24 cellular contexts compared by ENCODE assay signal in genomic region chr20:62991196-62991807, GRCh38. TPM values are rescaled to one million over a fixed set of nuclear protein-coding genes. Genes with fewer than 3 reads are reported as not detected.
DNase-seq lines count a peak whose midpoint lies in the region; ATAC-seq, FAIRE-seq and TF ChIP-seq lines count a peak whose summit lies in the region.
"Had no signal": no experiment of that assay in that cellular context is flagged by ENCODE, and none has a peak within 500 bp of the region (broad histone marks: within the 10 kb centered on the region; RNA-seq: fewer than 3 reads in every experiment).

No MANE protein-coding gene starts in this region.

- H3K4me3 ChIP-seq in HepG2 (replicated peaks in 1 of 3; ENCODE audit: insufficient read depth in 1 of 3, low read depth in 2 of 3, low read length in 3 of 3) (no peak overlapping the region), right lobe of liver (no peak overlapping the region), GM23338 (no peak overlapping the region), RWPE2 (ENCODE audit: severe bottlenecking) (no peak overlapping the region), H1 (ENCODE audit: extremely low read depth in 1 of 4, insufficient read depth in 2 of 4, low read depth in 3 of 4, low read length in 4 of 4) (no peak overlapping the region), left lung (no peak overlapping the region)
- H3K4me3 ChIP-seq: HAP-1 had no signal

- H3K27me3 Mint-ChIP-seq in GM23338 (ENCODE audit: insufficient read depth, low read depth, poor library complexity) = peaks cover 20% of the 10 kb centered on the region

- no peak overlapping the region for H4K5ac ChIP-seq in H1 (ENCODE audit: insufficient read length, low read depth, low read length)

- H3F3A ChIP-seq in GM23338 (replicated peaks; ENCODE audit: low read depth) = 0 out of 2 replicates have a peak, but pooled peaks cover 15% of the 10 kb centered on the region

- TF ChIP-seq RAD21 in HepG2 (CRISPR knock-in tag; IDR thresholded peaks at IDR 0.05) (no peak), H1 (IDR thresholded peaks at IDR 0.05 in 1 of 2, conservative IDR thresholded peaks at IDR 0.05 in 1 of 2; ENCODE audit: low read depth in 2 of 2, low read length in 2 of 2) (no peak)

- ATAC-seq in HepG2 (peak; percentile 24), right lobe of liver (no peak), GM23338 (no peak), RWPE2 (ENCODE audit: low read depth) (peak; percentile 15; the same call in 1 of the 3 replicates), left lung (no peak), GM19395 (IDR thresholded peaks at IDR 0.05; ENCODE audit: unreplicated experiment) (no peak)

- no peak overlapping the region for H3K23ac ChIP-seq in H1 (ENCODE audit: insufficient read length)

- H2BK15ac ChIP-seq in H1 (ENCODE audit: low read length) = peak overlapping the region; percentile 61; the same call in 1 of the 2 replicates

- TF ChIP-seq POLR2A in HepG2 (IDR thresholded peaks at IDR 0.05; ENCODE audit: insufficient read depth in 1 of 2, low read depth in 2 of 2, low read length in 2 of 2) = no peak
- no peak for TF ChIP-seq POLR2A in right lobe of liver (IDR thresholded peaks at IDR 0.05)
- TF ChIP-seq POLR2A in H1 (IDR thresholded peaks at IDR 0.05; ENCODE audit: control extremely low read depth in 1 of 2, low read depth in 2 of 2, low read length in 2 of 2) = no peak

- H3K27me3 ChIP-seq in HepG2 (ENCODE audit: control insufficient read depth in 1 of 2, insufficient read depth in 2 of 2, low read length in 2 of 2) = peaks cover 51 to 87% of the 10 kb centered on the region in 2 experiments
- H3K27me3 ChIP-seq in right lobe of liver = no peaks in the 10 kb centered on the region
- H3K27me3 ChIP-seq in GM23338 (ENCODE audit: insufficient read depth) = no peaks in the 10 kb centered on the region
- peaks cover 72% of the 10 kb centered on the region for H3K27me3 ChIP-seq in RWPE2 (ENCODE audit: insufficient read depth, poor library complexity, severe bottlenecking)
- peaks cover 0 to 3% (median 0%) of the 10 kb centered on the region in 4 experiments; a peak in 3 of 7 replicates for H3K27me3 ChIP-seq in H1 (replicated peaks in 1 of 4; ENCODE audit: control insufficient read depth in 3 of 4, extremely low read depth in 1 of 4, insufficient read depth in 3 of 4, low read length in 3 of 4)
- peaks cover 0 to 87% of the 10 kb centered on the region in 2 donors for H3K27me3 ChIP-seq in left lung

- in situ Hi-C loops in HepG2 (cut with HindIII; ENCODE audit: extremely low pct_ligation_motif_present, low pct_unique_long_range_greater_than_20kb) = no loop called here

- 0 out of 2 replicates have a peak overlapping the region, but pooled peaks have one; percentile 39 for H2BK12ac ChIP-seq in H1 (ENCODE audit: low read depth, low read length)

- intact Hi-C loops in HepG2 (cut with micrococcal nuclease; ENCODE audit: unreplicated experiment) = no loop called here
- intact Hi-C loops in right lobe of liver (cut with DNase I) = no loop called here
- intact Hi-C loops in left lung (cut with DNase I) = no loop called here

- H3K36me3 Mint-ChIP-seq in GM23338 (ENCODE audit: low read depth) = no peaks in the 10 kb centered on the region

- H2AK5ac ChIP-seq in H1 (ENCODE audit: low read depth, low read length) = no peak overlapping the region

- no peak overlapping the region for H2BK120ac ChIP-seq in H1 (replicated peaks; ENCODE audit: low read depth, low read length)

- POLR2A ChIA-PET in HepG2 (lab: Yijun Ruan, JAX) = no interaction called here
- POLR2A ChIA-PET in H1 (lab: Charles Lee; ENCODE audit: partially characterized antibody) = interaction anchor here (1.2 kb wide), 1 partner anchor 23 kb away, joined by 3 read pairs; no protein-coding TSS in a partner anchor

- H3K79me1 ChIP-seq in H1 (ENCODE audit: low read depth, low read length) = no peaks in the 10 kb centered on the region; the same call in 1 of the 2 replicates

- H3K79me2 ChIP-seq in HepG2 (ENCODE audit: insufficient read depth, low read length) (no peaks in the 10 kb centered on the region), GM23338 (replicated peaks; ENCODE audit: insufficient read depth) (no peaks in the 10 kb centered on the region), H1 (ENCODE audit: control insufficient read depth in 1 of 2, insufficient read depth in 2 of 2, low read length in 2 of 2) (no peaks in the 10 kb centered on the region)

- H3K27ac ChIP-seq in HepG2 (ENCODE audit: extremely low read length, insufficient read depth, low read length) = no peak overlapping the region
- no peak overlapping the region for H3K27ac ChIP-seq in right lobe of liver
- H3K27ac ChIP-seq in GM23338 (ENCODE audit: low read depth) = no peak overlapping the region
- no peak overlapping the region for H3K27ac ChIP-seq in RWPE2 (ENCODE audit: poor library complexity, severe bottlenecking)
- no peak overlapping the region for H3K27ac ChIP-seq in H1 (ENCODE audit: low read depth, low read length)
- H3K27ac ChIP-seq in left lung = no peak overlapping the region
- H3K27ac ChIP-seq: HL-60 had no signal

- DNase-seq in HepG2 (ENCODE audit: low spot score) = no peak
- DNase-seq in right lobe of liver = no peak
- DNase-seq in GM23338 (ENCODE audit: low spot score) = no peak
- DNase-seq in RWPE2 (ENCODE audit: low spot score) = no peak
- DNase-seq in H1 (ENCODE audit: low read depth in 1 of 2, low spot score in 2 of 2) = no peak
- DNase-seq in left lung = no peak
- no peak for DNase-seq in HK-2 (ENCODE audit: unreplicated experiment)
- DNase-seq: AML-193; C1 segment of cervical spinal cord; Calu3; CD4-positive, alpha-beta T cell; DMS 273 treated with DMSO at 0.1 percent for 48 hours; DMS79 treated with DMSO at 0.1 percent for 48 hours; EL; GOT3; HFFc6; IMR-90; KG1 had no signal

- H3K4me1 ChIP-seq in HepG2 (ENCODE audit: insufficient read depth, low read length) (no peaks in the 10 kb centered on the region), right lobe of liver (no peaks in the 10 kb centered on the region), GM23338 (ENCODE audit: insufficient read depth) (peaks cover 16% of the 10 kb centered on the region), RWPE2 (ENCODE audit: insufficient read depth, poor library complexity, severe bottlenecking) (no peaks in the 10 kb centered on the region), H1 (replicated peaks in 1 of 4; ENCODE audit: control insufficient read depth in 3 of 4, insufficient read depth in 4 of 4, low read length in 3 of 4) (peaks cover 0 to 12% (median 7%) of the 10 kb centered on the region in 4 experiments; a peak in 5 of 7 replicates), left lung (no peaks in the 10 kb centered on the region)
- H3K4me1 ChIP-seq: HAP-1 had no signal

- no TSS peak for BruUV-seq in HepG2 (replicated peaks; lab: Mats Ljungman, UMichigan)

- H3K36me3 ChIP-seq in HepG2 (replicated peaks in 1 of 2; ENCODE audit: control insufficient read depth in 1 of 2, insufficient read depth in 2 of 2, low read length in 2 of 2) (no peaks in the 10 kb centered on the region), right lobe of liver (no peaks in the 10 kb centered on the region), GM23338 (ENCODE audit: insufficient read depth) (no peaks in the 10 kb centered on the region), RWPE2 (ENCODE audit: low read depth) (no peaks in the 10 kb centered on the region), H1 (ENCODE audit: control insufficient read depth in 2 of 4, insufficient read depth in 4 of 4, low read length in 3 of 4) (no peaks in the 10 kb centered on the region), left lung (no peaks in the 10 kb centered on the region)
- H3K36me3 ChIP-seq: HAP-1 had no signal

- H2AFZ ChIP-seq in HepG2 (ENCODE audit: low read length) = no peak overlapping the region
- H2AFZ ChIP-seq in GM23338 = peak overlapping the region; percentile 18; the same call in 1 of the 2 replicates
- H2AFZ ChIP-seq in H1 (ENCODE audit: low read length) = no peak overlapping the region

- H3K23me2 ChIP-seq in H1 (ENCODE audit: low read depth, low read length) = no peaks in the 10 kb centered on the region

- CTCF ChIA-PET in HepG2 (lab: Yijun Ruan, JAX; ENCODE audit: low intra/inter-chr PET ratio, low total read pairs) = no interaction called here
- CTCF ChIA-PET in H1 (lab: Charles Lee; ENCODE audit: partially characterized antibody) = interaction anchor here (1.0 to 2.3 kb wide), 4 partner anchors 11 to 33 kb away, joined by 4 to 10 read pairs (median 6); no protein-coding TSS in a partner anchor

- H3K27ac Mint-ChIP-seq in GM23338 = no peak overlapping the region
- H3K27ac Mint-ChIP-seq: CD4-positive, alpha-beta T cell; HFFc6 had no signal

- no peaks in the 10 kb centered on the region for H3K9me2 ChIP-seq in GM23338 (ENCODE audit: insufficient read depth)

- H4K91ac ChIP-seq in H1 (replicated peaks; ENCODE audit: insufficient read length, low read length) = no peak overlapping the region

- H2BK5ac ChIP-seq in H1 (ENCODE audit: low read depth, low read length) = no peak overlapping the region

- 6% methylated on average over 13 of the region's 13 CpGs for WGBS in HepG2 (ENCODE audit: low lambda C conversion rate)
- WGBS in right lobe of liver (ENCODE audit: insufficient coverage, low coverage, low lambda C conversion rate, missing lambda C conversion rate) = 39% methylated on average over 8 of the region's 13 CpGs
- 86% methylated on average over 13 of the region's 13 CpGs; no CpG with 5 or more reads in 1 of the 2 experiments for WGBS in H1 (ENCODE audit: extremely low coverage in 1 of 2, insufficient coverage in 1 of 2, insufficient read length in 1 of 2, insufficient replicate concordance in 2 of 2, low coverage in 1 of 2, low lambda C conversion rate in 2 of 2, missing lambda C conversion rate in 1 of 2), 2 experiments

- peaks cover 22% of the 10 kb centered on the region for H3K4me1 Mint-ChIP-seq in GM23338

- H3K9ac ChIP-seq in HepG2 (ENCODE audit: insufficient read depth, low read depth, low read length) (no peak overlapping the region), H1 (replicated peaks in 1 of 4; ENCODE audit: extremely low read depth in 1 of 4, low read depth in 3 of 4, low read length in 3 of 4) (no peak overlapping the region)

- H4K8ac ChIP-seq in H1 (ENCODE audit: extremely low read depth, insufficient read depth, low read length) = no peak overlapping the region

- no peak overlapping the region for H3K14ac ChIP-seq in H1 (ENCODE audit: insufficient read length)

- no peak overlapping the region for H3K4ac ChIP-seq in H1 (replicated peaks; ENCODE audit: insufficient read length, low read depth, low read length)

- H3K4me3 Mint-ChIP-seq in GM23338 = no peak overlapping the region
- H3K4me3 Mint-ChIP-seq: CD4-positive, alpha-beta T cell; HFFc6 had no signal

- FAIRE-seq in HepG2 (lab: Jason Lieb, UNC) (no peak), H1 (lab: Jason Lieb, UNC) (no peak)
- FAIRE-seq: G401.6, GM12891 had no signal

- no peaks in the 10 kb centered on the region for H3K9me3 Mint-ChIP-seq in GM23338
- H3K9me3 Mint-ChIP-seq: CD4-positive, alpha-beta T cell; HFFc6 had no signal

- H4K20me1 ChIP-seq in HepG2 (ENCODE audit: insufficient read depth, low read length) (peaks cover 3% of the 10 kb centered on the region; the same call in 1 of the 2 replicates), GM23338 (replicated peaks; ENCODE audit: insufficient read depth) (no peaks in the 10 kb centered on the region), H1 (replicated peaks in 1 of 2; ENCODE audit: control insufficient read depth in 1 of 2, insufficient read depth in 2 of 2, low read length in 2 of 2) (peaks cover 0 to 1% of the 10 kb centered on the region in 2 experiments)

- TF ChIP-seq CTCF in HepG2 (CRISPR knock-in tag; IDR thresholded peaks at IDR 0.05) (no peak), right lobe of liver (IDR thresholded peaks at IDR 0.05) (no peak), GM23338 (conservative IDR thresholded peaks at IDR 0.05; ENCODE audit: low read depth in 2 of 2) (no peak), RWPE2 (IDR thresholded peaks at IDR 0.05; ENCODE audit: poor library complexity, severe bottlenecking) (no peak), H1 (IDR thresholded peaks at IDR 0.05; ENCODE audit: control extremely low read depth in 1 of 3, insufficient read depth in 1 of 3, low read depth in 1 of 3, low read length in 3 of 3) (no peak), left lung (IDR thresholded peaks at IDR 0.05) (no peak)

- no peak overlapping the region for H2BK20ac ChIP-seq in H1 (ENCODE audit: low read length)

- H3K18ac ChIP-seq in H1 (ENCODE audit: extremely low read depth, low read length) = no peak overlapping the region

- TF ChIP-seq EP300 in HepG2 (IDR thresholded peaks at IDR 0.05; ENCODE audit: low read depth in 2 of 2, low read length in 2 of 2) (no peak), HepG2 (CRISPR knock-in tag; IDR thresholded peaks at IDR 0.05; ENCODE audit: borderline replicate concordance) (no peak), H1 (IDR thresholded peaks at IDR 0.05; ENCODE audit: borderline replicate concordance in 1 of 2, low read depth in 2 of 2, low read length in 2 of 2) (no peak)

- no peak overlapping the region for H3K4me2 ChIP-seq in HepG2 (ENCODE audit: low read depth, low read length)
- no peak overlapping the region for H3K4me2 ChIP-seq in GM23338
- H3K4me2 ChIP-seq in H1 (ENCODE audit: insufficient read depth in 1 of 2, low read depth in 2 of 2, low read length in 2 of 2) = no peak overlapping the region

- H3K9me3 ChIP-seq in HepG2 (ENCODE audit: low read length) (no peaks in the 10 kb centered on the region), right lobe of liver (no peaks in the 10 kb centered on the region), RWPE2 (ENCODE audit: severe bottlenecking) (no peaks in the 10 kb centered on the region), H1 (ENCODE audit: insufficient read depth in 2 of 2, low read depth in 1 of 2, low read length in 1 of 2) (no peaks in the 10 kb centered on the region), left lung (no peaks in the 10 kb centered on the region)
- H3K9me3 ChIP-seq: HAP-1 had no signal

- H3K56ac ChIP-seq in H1 (replicated peaks; ENCODE audit: insufficient read length, low read depth, low read length) = no peak overlapping the region

RNA-seq across cellular contexts. Expression of gene BHLHE23, which starts 15.5 kb away (rescaled TPM):
- not detected in 2 replicates for total RNA-seq in HepG2 (2016; rRNA removed; fragmentation: Illumina TruSeq; extraction: Trizol)
- not detected in 2 replicates for total RNA-seq in HepG2 (2016; cell fraction: cytosol; rRNA removed; fragmentation: Illumina TruSeq; extraction: Trizol; ENCODE audit: low read depth)
- total RNA-seq in HepG2 (2016; cell fraction: insoluble cytoplasmic fraction; rRNA removed; fragmentation: Illumina TruSeq; extraction: Trizol) = not detected in 2 replicates
- not detected in 2 replicates for total RNA-seq in HepG2 (2016; cell fraction: membrane; rRNA removed; fragmentation: Illumina TruSeq; extraction: Trizol)
- total RNA-seq in HepG2 (2016; cell fraction: nucleus; rRNA removed; fragmentation: Illumina TruSeq; extraction: Trizol) = not detected in 2 replicates
- not detected in 2 replicates for polyA plus RNA-seq in HepG2 (2011; rRNA removed)
- polyA plus RNA-seq in HepG2 (2011; cell fraction: cytosol; rRNA removed) = not detected in 2 replicates
- not detected in 2 replicates for polyA plus RNA-seq in HepG2 (2011; cell fraction: nucleus; rRNA removed)
- polyA plus RNA-seq in HepG2 (2012) = not detected in 2 replicates
- not detected in 2 replicates for polyA plus RNA-seq in HepG2 (2016; cell fraction: cytosol; fragmentation: Illumina TruSeq; extraction: Trizol; ENCODE audit: low read depth)
- not detected in 2 replicates for polyA plus RNA-seq in HepG2 (2016; cell fraction: insoluble cytoplasmic fraction; fragmentation: Illumina TruSeq; extraction: Trizol; ENCODE audit: low read depth)
- polyA plus RNA-seq in HepG2 (2016; cell fraction: membrane; fragmentation: Illumina TruSeq; extraction: Trizol; ENCODE audit: low read depth) = not detected in 2 replicates
- not detected in 2 replicates for polyA plus RNA-seq in HepG2 (2016; cell fraction: nucleus; fragmentation: Illumina TruSeq; extraction: Trizol; ENCODE audit: insufficient read depth, low read depth)
- not detected in 2 replicates for polyA minus RNA-seq in HepG2 (2011; rRNA and poly(A)+ RNA removed; ENCODE audit: low replicate concordance)
- polyA minus RNA-seq in HepG2 (2011; cell fraction: cytosol; rRNA and poly(A)+ RNA removed) = not detected in 2 replicates
- not detected in 2 replicates for polyA minus RNA-seq in HepG2 (2011; cell fraction: nucleus; rRNA and poly(A)+ RNA removed)
- not detected for total RNA-seq in right lobe of liver
- total RNA-seq in GM23338 (2014; rRNA removed; shearing (Covaris generic)) = 5.0 and 6.6 TPM in 2 replicates
- polyA plus RNA-seq in GM23338 (2016; fragmentation: Nextera tagmentation; extraction: Ambion mirVana) = 0.52 TPM in 2 replicates
- 0.38 and 0.47 TPM in 2 replicates for total RNA-seq in H1 (2021; fragmentation: NEBNext Ultra II Directional; extraction: Animal tissue kit (Norgen Biotek cat#: 25700))
- 0.36 TPM in 1 of 2 replicates, not detected in the other for polyA plus RNA-seq in H1 (2011; rRNA removed)
- polyA plus RNA-seq in H1 (2011; cell fraction: cytosol; rRNA removed) = 0.14 TPM
- 0.13 TPM for polyA plus RNA-seq in H1 (2011; cell fraction: nucleus; rRNA removed)
- not detected in 4 replicates for polyA plus RNA-seq in H1 (2012, experiment 1 of 2)
- not detected for polyA plus RNA-seq in H1 (2012, experiment 2 of 2)
- polyA plus RNA-seq in H1 (2013, experiment 1 of 2) = 0.04 TPM
- polyA plus RNA-seq in H1 (2013, experiment 2 of 2) = 0.09 TPM
- not detected in 2 replicates for polyA minus RNA-seq in H1 (2011; rRNA and poly(A)+ RNA removed)
- 1.0 TPM for polyA minus RNA-seq in H1 (2011; cell fraction: cytosol; rRNA and poly(A)+ RNA removed)
- polyA minus RNA-seq in H1 (2011; cell fraction: nucleus; rRNA and poly(A)+ RNA removed) = 0.80 TPM
- total RNA-seq in left lung = not detected
- total RNA-seq: A673; Calu3; CD4-positive, alpha-beta T cell; HFFc6; IMR-90 had no signal
- polyA plus RNA-seq: IMR-90 had no signal

RNA-seq across cellular contexts. Expression of gene SLC17A9, which starts 38.8 kb away (rescaled TPM):
- total RNA-seq in HepG2 (2016; rRNA removed; fragmentation: Illumina TruSeq; extraction: Trizol) (33.6 and 110 TPM in 2 replicates), right lobe of liver (10 to 100 TPM; 29.8 to 99.4 (median 54.1) TPM), left lung (10 to 100 TPM; 16.1 to 18.1 TPM)
- total RNA-seq in HepG2 (2016; cell fraction: cytosol; rRNA removed; fragmentation: Illumina TruSeq; extraction: Trizol; ENCODE audit: low read depth) = 27.1 and 27.6 TPM in 2 replicates
- total RNA-seq in HepG2 (2016; cell fraction: insoluble cytoplasmic fraction; rRNA removed; fragmentation: Illumina TruSeq; extraction: Trizol) = 25.3 and 116 TPM in 2 replicates
- total RNA-seq in HepG2 (2016; cell fraction: membrane; rRNA removed; fragmentation: Illumina TruSeq; extraction: Trizol) = 36.6 and 38.0 TPM in 2 replicates
- total RNA-seq in HepG2 (2016; cell fraction: nucleus; rRNA removed; fragmentation: Illumina TruSeq; extraction: Trizol) = 145 and 168 TPM in 2 replicates
- polyA plus RNA-seq in HepG2 (2011; rRNA removed) (191 and 280 TPM in 2 replicates), GM23338 (2016; fragmentation: Nextera tagmentation; extraction: Ambion mirVana) (36.1 and 39.3 TPM in 2 replicates), H1 (2011; rRNA removed) (23.5 and 39.6 TPM in 2 replicates)
- 57.2 and 94.5 TPM in 2 replicates for polyA plus RNA-seq in HepG2 (2011; cell fraction: cytosol; rRNA removed)
- polyA plus RNA-seq in HepG2 (2011; cell fraction: nucleus; rRNA removed) = 3,698 and 4,960 TPM in 2 replicates
- polyA plus RNA-seq in HepG2 (2012) = 173 and 220 TPM in 2 replicates
- polyA plus RNA-seq in HepG2 (2016; cell fraction: cytosol; fragmentation: Illumina TruSeq; extraction: Trizol; ENCODE audit: low read depth) = 16.5 and 18.1 TPM in 2 replicates
- polyA plus RNA-seq in HepG2 (2016; cell fraction: insoluble cytoplasmic fraction; fragmentation: Illumina TruSeq; extraction: Trizol; ENCODE audit: low read depth) = 36.5 and 42.6 TPM in 2 replicates
- 30.7 and 32.6 TPM in 2 replicates for polyA plus RNA-seq in HepG2 (2016; cell fraction: membrane; fragmentation: Illumina TruSeq; extraction: Trizol; ENCODE audit: low read depth)
- 553 and 603 TPM in 2 replicates for polyA plus RNA-seq in HepG2 (2016; cell fraction: nucleus; fragmentation: Illumina TruSeq; extraction: Trizol; ENCODE audit: insufficient read depth, low read depth)
- 0.07 and 195 TPM in 2 replicates for polyA minus RNA-seq in HepG2 (2011; rRNA and poly(A)+ RNA removed; ENCODE audit: low replicate concordance)
- 33.4 and 43.3 TPM in 2 replicates for polyA minus RNA-seq in HepG2 (2011; cell fraction: cytosol; rRNA and poly(A)+ RNA removed)
- 176 and 196 TPM in 2 replicates for polyA minus RNA-seq in HepG2 (2011; cell fraction: nucleus; rRNA and poly(A)+ RNA removed)
- 24.2 and 32.0 TPM in 2 replicates for total RNA-seq in GM23338 (2014; rRNA removed; shearing (Covaris generic))
- 31.1 and 35.2 TPM in 2 replicates for total RNA-seq in H1 (2021; fragmentation: NEBNext Ultra II Directional; extraction: Animal tissue kit (Norgen Biotek cat#: 25700))
- polyA plus RNA-seq in H1 (2011; cell fraction: cytosol; rRNA removed) = 26.0 TPM
- 178 TPM for polyA plus RNA-seq in H1 (2011; cell fraction: nucleus; rRNA removed)
- 15.9 to 29.2 TPM (median 25.3 TPM) in 4 replicates for polyA plus RNA-seq in H1 (2012, experiment 1 of 2)
- 17.4 TPM for polyA plus RNA-seq in H1 (2012, experiment 2 of 2)
- 44.3 TPM for polyA plus RNA-seq in H1 (2013, experiment 1 of 2)
- 44.7 TPM for polyA plus RNA-seq in H1 (2013, experiment 2 of 2)
- polyA minus RNA-seq in H1 (2011; rRNA and poly(A)+ RNA removed) = 6.0 and 6.5 TPM in 2 replicates
- 10.4 TPM for polyA minus RNA-seq in H1 (2011; cell fraction: cytosol; rRNA and poly(A)+ RNA removed)
- polyA minus RNA-seq in H1 (2011; cell fraction: nucleus; rRNA and poly(A)+ RNA removed) = 14.7 TPM

RNA-seq across cellular contexts. Expression of gene GID8, which starts 53.4 kb away (rescaled TPM):
- 59.8 and 74.4 TPM in 2 replicates for total RNA-seq in HepG2 (2016; rRNA removed; fragmentation: Illumina TruSeq; extraction: Trizol)
- 17.8 and 18.7 TPM in 2 replicates for total RNA-seq in HepG2 (2016; cell fraction: cytosol; rRNA removed; fragmentation: Illumina TruSeq; extraction: Trizol; ENCODE audit: low read depth)
- 60.3 and 68.0 TPM in 2 replicates for total RNA-seq in HepG2 (2016; cell fraction: insoluble cytoplasmic fraction; rRNA removed; fragmentation: Illumina TruSeq; extraction: Trizol)
- 45.9 and 46.6 TPM in 2 replicates for total RNA-seq in HepG2 (2016; cell fraction: membrane; rRNA removed; fragmentation: Illumina TruSeq; extraction: Trizol)
- 35.6 and 42.8 TPM in 2 replicates for total RNA-seq in HepG2 (2016; cell fraction: nucleus; rRNA removed; fragmentation: Illumina TruSeq; extraction: Trizol)
- polyA plus RNA-seq in HepG2 (2011; rRNA removed) = 39.0 and 39.6 TPM in 2 replicates
- polyA plus RNA-seq in HepG2 (2011; cell fraction: cytosol; rRNA removed) = 39.6 and 40.7 TPM in 2 replicates
- 23.9 and 26.9 TPM in 2 replicates for polyA plus RNA-seq in HepG2 (2011; cell fraction: nucleus; rRNA removed)
- 36.8 and 46.0 TPM in 2 replicates for polyA plus RNA-seq in HepG2 (2012)
- polyA plus RNA-seq in HepG2 (2016; cell fraction: cytosol; fragmentation: Illumina TruSeq; extraction: Trizol; ENCODE audit: low read depth) = 14.5 and 16.6 TPM in 2 replicates
- 66.0 and 70.4 TPM in 2 replicates for polyA plus RNA-seq in HepG2 (2016; cell fraction: insoluble cytoplasmic fraction; fragmentation: Illumina TruSeq; extraction: Trizol; ENCODE audit: low read depth)
- polyA plus RNA-seq in HepG2 (2016; cell fraction: membrane; fragmentation: Illumina TruSeq; extraction: Trizol; ENCODE audit: low read depth) = 31.6 and 32.0 TPM in 2 replicates
- 58.8 and 62.9 TPM in 2 replicates for polyA plus RNA-seq in HepG2 (2016; cell fraction: nucleus; fragmentation: Illumina TruSeq; extraction: Trizol; ENCODE audit: insufficient read depth, low read depth)
- polyA minus RNA-seq in HepG2 (2011; rRNA and poly(A)+ RNA removed; ENCODE audit: low replicate concordance) = 30.6 and 61.9 TPM in 2 replicates
- polyA minus RNA-seq in HepG2 (2011; cell fraction: cytosol; rRNA and poly(A)+ RNA removed) = 28.5 and 31.3 TPM in 2 replicates
- 27.2 and 34.4 TPM in 2 replicates for polyA minus RNA-seq in HepG2 (2011; cell fraction: nucleus; rRNA and poly(A)+ RNA removed)
- 10 to 100 TPM; 12.6 to 18.9 (median 15.1) TPM for total RNA-seq in right lobe of liver
- 102 and 106 TPM in 2 replicates for total RNA-seq in GM23338 (2014; rRNA removed; shearing (Covaris generic))
- 41.7 and 41.8 TPM in 2 replicates for polyA plus RNA-seq in GM23338 (2016; fragmentation: Nextera tagmentation; extraction: Ambion mirVana)
- total RNA-seq in H1 (2021; fragmentation: NEBNext Ultra II Directional; extraction: Animal tissue kit (Norgen Biotek cat#: 25700)) = 72.9 and 73.1 TPM in 2 replicates
- polyA plus RNA-seq in H1 (2011; rRNA removed) = 39.7 and 40.7 TPM in 2 replicates
- 44.1 TPM for polyA plus RNA-seq in H1 (2011; cell fraction: cytosol; rRNA removed)
- polyA plus RNA-seq in H1 (2011; cell fraction: nucleus; rRNA removed) = 33.3 TPM
- polyA plus RNA-seq in H1 (2012, experiment 1 of 2) = 43.9 to 48.5 TPM (median 46.8 TPM) in 4 replicates
- 28.5 TPM for polyA plus RNA-seq in H1 (2012, experiment 2 of 2)
- 46.0 TPM for polyA plus RNA-seq in H1 (2013, experiment 1 of 2)
- polyA plus RNA-seq in H1 (2013, experiment 2 of 2) = 45.2 TPM
- polyA minus RNA-seq in H1 (2011; rRNA and poly(A)+ RNA removed) = 51.3 and 52.9 TPM in 2 replicates
- polyA minus RNA-seq in H1 (2011; cell fraction: cytosol; rRNA and poly(A)+ RNA removed) = 29.9 TPM
- 23.9 TPM for polyA minus RNA-seq in H1 (2011; cell fraction: nucleus; rRNA and poly(A)+ RNA removed)
- 10 to 100 TPM; 24.5 to 25.4 TPM for total RNA-seq in left lung

Comparison
In these comparisons a context has a peak if more than half of its experiments do, and no peak if none do; other contexts are left out.
1. ATAC-seq: peak in HepG2 (single experiment) and RWPE2 (single experiment); none in right lobe of liver (0 of 4), GM23338 (single experiment), left lung (single experiment) and GM19395 (single experiment).
2. Of the 41 proteins assayed by ChIP-seq in both HepG2 and H1: peak only in HepG2: EZH2; only in H1: none; in both: none; in neither: 40.